16 cellular contexts compared by ENCODE assay signal in genomic region chr2:42438685-42439084, GRCh38. TPM values are rescaled to one million over a fixed set of nuclear protein-coding genes. Genes with fewer than 3 reads are reported as not detected.
DNase-seq lines count a peak whose midpoint lies in the region; ATAC-seq, FAIRE-seq and TF ChIP-seq lines count a peak whose summit lies in the region.
"Had no signal": no experiment of that assay in that cellular context is flagged by ENCODE, and none has a peak within 500 bp of the region (broad histone marks: within the 10 kb centered on the region; RNA-seq: fewer than 3 reads in every experiment).

No MANE protein-coding gene starts in this region.

- peak overlapping the region; percentile 28; the same call in 1 of the 2 replicates for H3K27ac ChIP-seq in GM23338 (ENCODE audit: low read depth)

- DNase-seq in GM23338 (ENCODE audit: low spot score) (no peak), NAMALWA (ENCODE audit: low spot score) (peak; percentile 7), SKM-1 treated with dmso at 0.1 percent for 144 hours (lab: John Stamatoyannopoulos, UW; ENCODE audit: unreplicated experiment) (peak; percentile 29), medulla oblongata (ENCODE audit: extremely low spot score) (peak; percentile 65), HCEC 1CT (no peak), H54 (ENCODE audit: insufficient read length, low spot score) (no peak), NCI-H526 treated with DMSO at 0.1 percent for 48 hours (lab: John Stamatoyannopoulos, UW) (no peak)
- DNase-seq: COR-L47, DMS153, KG1, NCI-H2029, NCI-H82, SHP77, T-helper 2 cell had no signal

- 0 out of 2 replicates have a peak, but pooled peaks cover under 1% of the 10 kb centered on the region for H3F3A ChIP-seq in GM23338 (replicated peaks; ENCODE audit: low read depth)

- H2AFZ ChIP-seq in GM23338: no peak overlapping the region

- no peak for ATAC-seq in GM23338
- ATAC-seq in HG02763 (IDR thresholded peaks at IDR 0.05; ENCODE audit: unreplicated experiment): no peak

- H3K36me3 ChIP-seq in GM23338 (ENCODE audit: insufficient read depth): no peaks in the 10 kb centered on the region

- H3K27me3 ChIP-seq in GM23338 (ENCODE audit: insufficient read depth): no peaks in the 10 kb centered on the region

- TF ChIP-seq POLR2A in H54 (IDR thresholded peaks at IDR 0.05; ENCODE audit: low read depth, low read length): no peak

- H3K4me1 ChIP-seq in GM23338 (ENCODE audit: insufficient read depth): no peaks in the 10 kb centered on the region

- TF ChIP-seq CTCF in GM23338 (conservative IDR thresholded peaks at IDR 0.05; ENCODE audit: low read depth in 2 of 2): no peak

- H3K27ac Mint-ChIP-seq in GM23338: no peak overlapping the region

- H4K20me1 ChIP-seq in GM23338 (replicated peaks; ENCODE audit: insufficient read depth): 0 out of 2 replicates have a peak, but pooled peaks cover 3% of the 10 kb centered on the region

- no peak for FAIRE-seq in H54 (lab: Jason Lieb, UNC)

- H3K36me3 Mint-ChIP-seq in GM23338 (ENCODE audit: low read depth): no peaks in the 10 kb centered on the region; the same call in 2 of the 3 replicates
- H3K36me3 Mint-ChIP-seq: CD14-positive monocyte had no signal

- H3K9me3 Mint-ChIP-seq in GM23338: no peaks in the 10 kb centered on the region
- H3K9me3 Mint-ChIP-seq: CD14-positive monocyte had no signal

- peaks cover 11% of the 10 kb centered on the region for H3K79me2 ChIP-seq in GM23338 (replicated peaks; ENCODE audit: insufficient read depth)

- H3K4me3 ChIP-seq in GM23338: no peak overlapping the region

- no peak overlapping the region for H3K4me3 Mint-ChIP-seq in GM23338
- H3K4me3 Mint-ChIP-seq: CD14-positive monocyte had no signal

- no peaks in the 10 kb centered on the region for H3K27me3 Mint-ChIP-seq in GM23338 (ENCODE audit: insufficient read depth, low read depth, poor library complexity)

- H3K9me2 ChIP-seq in GM23338 (ENCODE audit: insufficient read depth): no peaks in the 10 kb centered on the region

- no peak overlapping the region for H3K4me2 ChIP-seq in GM23338

- H3K4me1 Mint-ChIP-seq in GM23338: no peaks in the 10 kb centered on the region
- H3K4me1 Mint-ChIP-seq: CD14-positive monocyte had no signal

TF ChIP-seq in GM23338, 12 proteins besides CTCF, POLR2A, EP300 and RAD21:
- TF ChIP-seq JUNB (IDR thresholded peaks at IDR 0.05; ENCODE audit: unreplicated experiment) (no peak), POLR2AphosphoS5 (IDR thresholded peaks at IDR 0.05; ENCODE audit: low read depth) (no peak), EZH2phosphoT487 (IDR thresholded peaks at IDR 0.05; ENCODE audit: unreplicated experiment) (no peak), STAT1 (IDR thresholded peaks at IDR 0.05; ENCODE audit: unreplicated experiment) (no peak), ETS1 (IDR thresholded peaks at IDR 0.05) (no peak), ZNF114 (CRISPR knock-in tag; IDR thresholded peaks at IDR 0.05) (no peak), REST (IDR thresholded peaks at IDR 0.05; ENCODE audit: unreplicated experiment) (no peak), NANOG (IDR thresholded peaks at IDR 0.05; ENCODE audit: borderline replicate concordance) (no peak)

RNA-seq across cellular contexts. Expression of gene KCNG3, which starts 55.1 kb away (rescaled TPM):
- 33.8 and 36.2 TPM in 2 replicates for total RNA-seq in GM23338 (2014; rRNA removed; shearing (Covaris generic))
- polyA plus RNA-seq in GM23338 (2016; fragmentation: Nextera tagmentation; extraction: Ambion mirVana): 2.2 and 2.5 TPM in 2 replicates
- polyA plus RNA-seq: CD14-positive monocyte had no signal

Comparison
In these comparisons a context has a peak if more than half of its experiments do, and no peak if none do; other contexts are left out.
1. DNase-seq: peak in NAMALWA (single experiment), SKM-1 treated with dmso at 0.1 percent for 144 hours (single experiment) and medulla oblongata (single experiment); none in GM23338 (single experiment), HCEC 1CT (single experiment), H54 (single experiment) and NCI-H526 treated with DMSO at 0.1 percent for 48 hours (single experiment).